ENCODE assay signal across 8 cellular contexts in the genomic region with DNA sequence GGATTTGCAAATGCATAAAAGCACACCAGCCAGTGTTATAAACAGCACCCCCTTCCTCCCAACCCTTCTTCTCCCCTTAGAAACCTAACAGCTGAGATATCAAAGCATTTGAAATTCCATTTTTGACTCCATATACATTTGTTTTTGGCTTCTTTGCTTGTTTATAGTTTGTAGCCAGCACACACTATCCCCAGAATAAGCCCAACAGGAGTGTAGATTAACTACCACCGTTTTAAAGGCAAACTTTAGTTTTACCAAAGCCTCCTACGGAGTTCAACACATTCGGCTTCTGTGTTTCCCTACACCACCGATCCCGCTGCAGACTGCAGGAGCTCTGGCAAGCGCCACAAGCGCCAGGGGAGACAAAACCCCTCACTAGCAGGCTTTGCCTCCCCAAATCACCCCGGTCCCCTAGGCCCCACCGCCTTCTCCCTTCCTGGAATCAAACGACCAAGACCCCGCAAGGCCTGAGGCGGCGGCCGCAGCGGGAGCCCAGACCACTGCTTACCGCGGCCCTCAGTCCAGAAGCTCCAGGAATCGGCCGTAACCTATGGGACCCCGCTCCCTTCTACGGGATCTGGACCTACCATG. TPM values are rescaled to one million over a fixed set of nuclear protein-coding genes. Genes with fewer than 3 reads are reported as not detected.
DNase-seq lines count a peak whose midpoint lies in the region; ATAC-seq and TF ChIP-seq lines count a peak whose summit lies in the region.

No MANE protein-coding gene starts in this region.

- H3K9ac ChIP-seq in liver (ENCODE audit: low read depth in 1 of 2, low read length in 2 of 2): peak overlapping the region; percentile 77 to 97
- peak overlapping the region; percentile 98 to 100 (median 100) for H3K9ac ChIP-seq in subcutaneous abdominal adipose tissue (ENCODE audit: low read length in 5 of 5)

- DNase-seq in NCI-H69 (lab: John Stamatoyannopoulos, UW) (peak; percentile 38), brain microvascular endothelial cell (no peak), GOT3 (lab: John Stamatoyannopoulos, UW) (no peak), epidermal melanocyte (ENCODE audit: insufficient read length, low spot score) (no peak)

- peaks cover 4% of the 10 kb centered on the region for H3K36me3 ChIP-seq in brain microvascular endothelial cell (replicated peaks)
- H3K36me3 ChIP-seq in liver (ENCODE audit: control insufficient read depth in 4 of 4, insufficient read depth in 3 of 4, low read depth in 1 of 4, low read length in 3 of 4): peaks cover 0 to 3% (median 0%) of the 10 kb centered on the region in 4 donors
- H3K36me3 ChIP-seq in subcutaneous abdominal adipose tissue (ENCODE audit: control insufficient read depth in 5 of 5, insufficient read depth in 5 of 5, low read length in 5 of 5): peaks cover 0 to 3% (median 0%) of the 10 kb centered on the region in 5 donors

- peak overlapping the region; percentile 96 for H3K27ac ChIP-seq in brain microvascular endothelial cell
- H3K27ac ChIP-seq in liver (ENCODE audit: low read depth in 1 of 2, low read length in 2 of 2): peak overlapping the region; percentile 81 to 90
- peak overlapping the region; percentile 98 for H3K27ac ChIP-seq in subcutaneous abdominal adipose tissue (ENCODE audit: low read depth, low read length)

- TF ChIP-seq CTCF in brain microvascular endothelial cell (IDR thresholded peaks at IDR 0.05; ENCODE audit: low read depth, low read length, missing control alignments) (no peak), liver (IDR thresholded peaks at IDR 0.05; ENCODE audit: low read depth, low read length, missing input control) (no peak)

- no peak for TF ChIP-seq RAD21 in liver (IDR thresholded peaks at IDR 0.05)

- H3K9me3 ChIP-seq in liver (ENCODE audit: control insufficient read depth in 4 of 4, low read length in 3 of 4) (no peaks in the 10 kb centered on the region), subcutaneous abdominal adipose tissue (ENCODE audit: control insufficient read depth in 5 of 5, low read length in 5 of 5) (no peaks in the 10 kb centered on the region)

- WGBS in liver: under 1% methylated on average over 21 of the region's 21 CpGs

- in situ Hi-C loops in brain microvascular endothelial cell (cut with HindIII; ENCODE audit: low pct_ligation_motif_present, low sequenced_read_pairs): no loop called here

- ATAC-seq in GM21717 (IDR thresholded peaks at IDR 0.05; ENCODE audit: unreplicated experiment): peak; percentile 31

- H3K27me3 ChIP-seq in brain microvascular endothelial cell (replicated peaks) (no peaks in the 10 kb centered on the region), liver (ENCODE audit: control insufficient read depth in 4 of 4, insufficient read depth in 4 of 4, low read length in 3 of 4) (no peaks in the 10 kb centered on the region), subcutaneous abdominal adipose tissue (ENCODE audit: control insufficient read depth in 5 of 5, insufficient read depth in 4 of 5, low read length in 5 of 5) (no peaks in the 10 kb centered on the region)

- peaks cover 5 to 25% (median 14%) of the 10 kb centered on the region in 4 donors for H3K4me1 ChIP-seq in liver (ENCODE audit: control insufficient read depth in 4 of 4, insufficient read depth in 4 of 4, low read length in 3 of 4)
- H3K4me1 ChIP-seq in subcutaneous abdominal adipose tissue (ENCODE audit: control insufficient read depth in 5 of 5, insufficient read depth in 5 of 5, low read length in 5 of 5): peaks cover 0 to 37% (median 30%) of the 10 kb centered on the region in 5 donors

- peak overlapping the region; percentile 84 for H3K4me3 ChIP-seq in GM08714 (ENCODE audit: low read length)
- H3K4me3 ChIP-seq in brain microvascular endothelial cell (ENCODE audit: low read depth, low read length): peak overlapping the region; percentile 86
- peak overlapping the region; percentile 79 to 91 (median 85) for H3K4me3 ChIP-seq in liver (ENCODE audit: low read depth in 1 of 3, low read length in 3 of 3)
- peak overlapping the region; percentile 86 to 97 (median 94) for H3K4me3 ChIP-seq in subcutaneous abdominal adipose tissue (ENCODE audit: low read depth in 1 of 5, low read length in 5 of 5)

TF ChIP-seq in liver, 16 proteins besides CTCF, POLR2A, EP300 and RAD21:
- TF ChIP-seq NR2F2 (IDR thresholded peaks at IDR 0.05): no peak
- no peak for TF ChIP-seq SP1 (IDR thresholded peaks at IDR 0.05)
- TF ChIP-seq, protein P1, sequence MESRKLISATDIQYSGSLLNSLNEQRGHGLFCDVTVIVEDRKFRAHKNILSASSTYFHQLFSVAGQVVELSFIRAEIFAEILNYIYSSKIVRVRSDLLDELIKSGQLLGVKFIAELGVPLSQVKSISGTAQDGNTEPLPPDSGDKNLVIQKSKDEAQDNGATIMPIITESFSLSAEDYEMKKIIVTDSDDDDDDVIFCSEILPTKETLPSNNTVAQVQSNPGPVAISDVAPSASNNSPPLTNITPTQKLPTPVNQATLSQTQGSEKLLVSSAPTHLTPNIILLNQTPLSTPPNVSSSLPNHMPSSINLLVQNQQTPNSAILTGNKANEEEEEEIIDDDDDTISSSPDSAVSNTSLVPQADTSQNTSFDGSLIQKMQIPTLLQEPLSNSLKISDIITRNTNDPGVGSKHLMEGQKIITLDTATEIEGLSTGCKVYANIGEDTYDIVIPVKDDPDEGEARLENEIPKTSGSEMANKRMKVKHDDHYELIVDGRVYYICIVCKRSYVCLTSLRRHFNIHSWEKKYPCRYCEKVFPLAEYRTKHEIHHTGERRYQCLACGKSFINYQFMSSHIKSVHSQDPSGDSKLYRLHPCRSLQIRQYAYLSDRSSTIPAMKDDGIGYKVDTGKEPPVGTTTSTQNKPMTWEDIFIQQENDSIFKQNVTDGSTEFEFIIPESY (IDR thresholded peaks at IDR 0.05): no peak
- TF ChIP-seq ATF3 (IDR thresholded peaks at IDR 0.05): no peak
- TF ChIP-seq TAF1 (conservative IDR thresholded peaks at IDR 0.05): no peak
- no peak for TF ChIP-seq FOXA1 (IDR thresholded peaks at IDR 0.05)
- TF ChIP-seq REST (IDR thresholded peaks at IDR 0.05): no peak
- TF ChIP-seq YY1 (IDR thresholded peaks at IDR 0.05): no peak
- no peak for TF ChIP-seq RXRA (IDR thresholded peaks at IDR 0.05)
- TF ChIP-seq FOXA2 (IDR thresholded peaks at IDR 0.05): no peak
- no peak for TF ChIP-seq HNF4A (conservative IDR thresholded peaks at IDR 0.05)
- no peak for TF ChIP-seq HNF4G (IDR thresholded peaks at IDR 0.05)
- TF ChIP-seq GABPA (IDR thresholded peaks at IDR 0.05 in 1 of 2, conservative IDR thresholded peaks at IDR 0.05 in 1 of 2): no peak
- no peak for TF ChIP-seq EGR1 (IDR thresholded peaks at IDR 0.05; ENCODE audit: low read depth in 2 of 2)
- no peak for TF ChIP-seq MAX (IDR thresholded peaks at IDR 0.05)
- no peak for TF ChIP-seq JUND (IDR thresholded peaks at IDR 0.05)

RNA-seq across cellular contexts. Expression of gene COPB2, which starts 0.4 kb away (rescaled TPM):
- total RNA-seq in liver: 100 to 1,000 TPM in 1 of 2 donors, 10 to 100 TPM in 1; 91.3 to 145 TPM
- 10 to 100 TPM; 45.4 to 52.7 TPM for polyA plus RNA-seq in liver

RNA-seq across cellular contexts. Expression of gene MRPS22, which starts 45.2 kb away (rescaled TPM):
- 10 to 100 TPM; 33.3 to 54.9 TPM for total RNA-seq in liver
- polyA plus RNA-seq in liver: 10 to 100 TPM; 41.1 to 48.0 TPM
